ENCODE assay signal across 24 cellular contexts in genomic region chr1:150793231-150793630, GRCh38. TPM values are rescaled to one million over a fixed set of nuclear protein-coding genes. Genes with fewer than 3 reads are reported as not detected.
"Had no signal": no experiment of that assay in that cellular context is flagged by ENCODE, and none has a peak within 500 bp of the region (broad histone marks: within the 10 kb centered on the region; RNA-seq: fewer than 3 reads in every experiment).

No MANE protein-coding gene starts in this region.

- H3K9me3 Mint-ChIP-seq: activated CD4-positive, alpha-beta memory T cell treated with anti-CD3 and anti-CD28 coated beads, Interleukin-2, amount 10 ng/mL, durations not matched to agents 7 days and 5 days; activated naive CD4-positive, alpha-beta T cell treated with anti-CD3 and anti-CD28 coated beads, Interleukin-2, amount 10 ng/mL, durations not matched to agents 7 days and 5 days; activated naive CD8-positive, alpha-beta T cell treated with anti-CD3 and anti-CD28 coated beads for 36 hours; activated T-helper 17 cell treated with anti-CD3 and anti-CD28 coated beads, Interleukin-2, amount 50 U/mL, for 72 hours; T-cell had no signal

- H2AFZ ChIP-seq: PC-9 had no signal

- H3K27ac Mint-ChIP-seq: activated CD4-positive, alpha-beta memory T cell treated with anti-CD3 and anti-CD28 coated beads, Interleukin-2, amount 10 ng/mL, durations not matched to agents 7 days and 5 days; activated naive CD4-positive, alpha-beta T cell treated with anti-CD3 and anti-CD28 coated beads, Interleukin-2, amount 10 ng/mL, durations not matched to agents 7 days and 5 days; activated naive CD8-positive, alpha-beta T cell treated with anti-CD3 and anti-CD28 coated beads for 36 hours; activated T-helper 17 cell treated with anti-CD3 and anti-CD28 coated beads, Interleukin-2, amount 50 U/mL, for 72 hours; T-cell had no signal

- H3K4me3 ChIP-seq: cardiac muscle cell, PC-9 had no signal

- H3K27me3 Mint-ChIP-seq: activated CD4-positive, alpha-beta memory T cell treated with anti-CD3 and anti-CD28 coated beads, Interleukin-2, amount 10 ng/mL, durations not matched to agents 7 days and 5 days; activated naive CD4-positive, alpha-beta T cell treated with anti-CD3 and anti-CD28 coated beads, Interleukin-2, amount 10 ng/mL, durations not matched to agents 7 days and 5 days; activated naive CD8-positive, alpha-beta T cell treated with anti-CD3 and anti-CD28 coated beads for 36 hours; activated T-helper 17 cell treated with anti-CD3 and anti-CD28 coated beads, Interleukin-2, amount 50 U/mL, for 72 hours; T-cell had no signal

- ATAC-seq: activated T-helper 17 cell treated with anti-CD3 and anti-CD28 coated beads, Interleukin-2, amount 50 U/mL, for 72 hours; T-cell had no signal

- H3K4me1 Mint-ChIP-seq: activated CD4-positive, alpha-beta memory T cell treated with anti-CD3 and anti-CD28 coated beads, Interleukin-2, amount 10 ng/mL, durations not matched to agents 7 days and 5 days; activated naive CD4-positive, alpha-beta T cell treated with anti-CD3 and anti-CD28 coated beads, Interleukin-2, amount 10 ng/mL, durations not matched to agents 7 days and 5 days; activated naive CD8-positive, alpha-beta T cell treated with anti-CD3 and anti-CD28 coated beads for 36 hours; activated T-helper 17 cell treated with anti-CD3 and anti-CD28 coated beads, Interleukin-2, amount 50 U/mL, for 72 hours; T-cell had no signal

- H3K27ac ChIP-seq: brain microvascular endothelial cell, cardiac muscle cell, PC-9, VCaP had no signal

- DNase-seq: activated CD4-positive, alpha-beta memory T cell treated with anti-CD3 and anti-CD28 coated beads, Interleukin-2, amount 10 ng/mL, durations not matched to agents 7 days and 5 days; activated CD4-positive, alpha-beta T cell treated with anti-CD3 and anti-CD28 coated beads, Interleukin-2, amount 50 U/mL, for 1 hour; activated CD4-positive, CD25-positive, alpha-beta regulatory T cell; activated gamma-delta T cell treated with Interleukin-2 at 50 U/mL for 16 hours; activated naive CD4-positive, alpha-beta T cell treated with anti-CD3 and anti-CD28 coated beads, Interleukin-2, amount 10 ng/mL, durations not matched to agents 7 days and 5 days; activated naive CD8-positive, alpha-beta T cell treated with anti-CD3 and anti-CD28 coated beads for 36 hours; activated T-cell treated with anti-CD3 and anti-CD28 coated beads for 4 hours; activated T-cell treated with anti-CD3 and anti-CD28 coated beads, Interleukin-2, amount 50 U/mL, for 48 hours; brain microvascular endothelial cell; KBM-7; MV-4-11; NCI-H1092 treated with DMSO at 0.1 percent for 48 hours; NCI-H1417 treated with DMSO at 0.1 percent for 48 hours; NCI-H1694; NCI-H2029; NCI-H524; PC-9; SHP77 treated with DMSO at 0.1 percent for 48 hours; T-cell; T-helper 2 cell; T1000 had no signal

- H3K27me3 ChIP-seq: brain microvascular endothelial cell, cardiac muscle cell had no signal

- H3K4me2 ChIP-seq: PC-9 had no signal

- H3K4me3 Mint-ChIP-seq: activated CD4-positive, alpha-beta memory T cell treated with anti-CD3 and anti-CD28 coated beads, Interleukin-2, amount 10 ng/mL, durations not matched to agents 7 days and 5 days; activated naive CD4-positive, alpha-beta T cell treated with anti-CD3 and anti-CD28 coated beads, Interleukin-2, amount 10 ng/mL, durations not matched to agents 7 days and 5 days; activated naive CD8-positive, alpha-beta T cell treated with anti-CD3 and anti-CD28 coated beads for 36 hours; activated T-helper 17 cell treated with anti-CD3 and anti-CD28 coated beads, Interleukin-2, amount 50 U/mL, for 72 hours; T-cell had no signal

RNA-seq across cellular contexts. Expression of gene CTSS, which starts 27.7 kb away (rescaled TPM):
- polyA plus RNA-seq: cardiac muscle cell had no signal
